In the genomic region with DNA sequence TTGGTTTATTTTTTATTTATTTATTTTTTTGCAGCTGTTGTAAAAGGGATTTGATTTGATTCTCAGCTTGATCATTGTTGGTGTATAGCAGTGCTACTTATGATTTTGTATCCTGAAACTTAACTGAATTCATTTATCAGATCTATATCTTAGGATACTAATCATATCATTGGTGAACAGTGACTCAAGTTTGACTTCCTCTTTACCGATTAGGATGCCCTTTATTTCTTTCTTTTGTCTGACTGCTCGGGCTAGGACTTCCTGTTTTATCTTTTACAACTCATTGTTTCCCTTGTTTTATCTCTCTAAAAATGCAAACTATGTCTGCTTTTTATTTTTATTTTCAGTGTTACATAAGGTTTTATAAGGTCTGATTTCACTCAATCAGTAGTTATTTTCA, we compare ENCODE assay signal across 10 cellular contexts. TPM values are rescaled to one million over a fixed set of nuclear protein-coding genes. Genes with fewer than 3 reads are reported as not detected.
DNase-seq lines count a peak whose midpoint lies in the region; ATAC-seq and TF ChIP-seq lines count a peak whose summit lies in the region.
"Had no signal": no experiment of that assay in that cellular context is flagged by ENCODE, and none has a peak within 500 bp of the region (broad histone marks: within the 10 kb centered on the region; RNA-seq: fewer than 3 reads in every experiment).

No MANE protein-coding gene starts in this region.

- no peaks in the 10 kb centered on the region for H3K27me3 ChIP-seq in effector memory CD4-positive, alpha-beta T cell (replicated peaks; ENCODE audit: control insufficient read depth, insufficient read depth, low read length, poor library complexity, severe bottlenecking)

- H2AFZ ChIP-seq in OCI-LY7 (ENCODE audit: low read length) = peak overlapping the region; percentile 16; the same call in 1 of the 2 replicates

- ATAC-seq in HG03025 (IDR thresholded peaks at IDR 0.05; ENCODE audit: low FRiP score, unreplicated experiment) = no peak

- CTCF ChIA-PET in activated naive CD4-positive, alpha-beta T cell treated with anti-CD3 and anti-CD28 coated beads, Interleukin-2, amount 10 ng/mL, durations not matched to agents 7 days and 5 days (lab: Charles Lee) = no interaction called here
- CTCF ChIA-PET in OCI-LY7 (lab: Charles Lee; ENCODE audit: unreplicated experiment) = no interaction called here

- peak overlapping the region; percentile 65 for H3K4me3 Mint-ChIP-seq in activated naive CD4-positive, alpha-beta T cell treated with anti-CD3 and anti-CD28 coated beads, Interleukin-2, amount 10 ng/mL, durations not matched to agents 7 days and 5 days
- H3K4me3 Mint-ChIP-seq in glutamatergic neuron (ENCODE audit: unreplicated experiment) = no peak overlapping the region

- peaks cover 14% of the 10 kb centered on the region; the same call in 1 of the 2 replicates for H3K9me3 ChIP-seq in OCI-LY7 (ENCODE audit: low read length)
- peaks cover 8% of the 10 kb centered on the region for H3K9me3 ChIP-seq in effector memory CD4-positive, alpha-beta T cell (ENCODE audit: control insufficient read depth, low read length)

- no peaks in the 10 kb centered on the region for H3K27me3 Mint-ChIP-seq in activated naive CD4-positive, alpha-beta T cell treated with anti-CD3 and anti-CD28 coated beads, Interleukin-2, amount 10 ng/mL, durations not matched to agents 7 days and 5 days
- H3K27me3 Mint-ChIP-seq in glutamatergic neuron (ENCODE audit: unreplicated experiment) = no peaks in the 10 kb centered on the region

- peaks cover 59% of the 10 kb centered on the region for H3K4me1 Mint-ChIP-seq in activated naive CD4-positive, alpha-beta T cell treated with anti-CD3 and anti-CD28 coated beads, Interleukin-2, amount 10 ng/mL, durations not matched to agents 7 days and 5 days
- no peaks in the 10 kb centered on the region for H3K4me1 Mint-ChIP-seq in glutamatergic neuron (ENCODE audit: low read depth, unreplicated experiment)

- H3K4me2 ChIP-seq in OCI-LY7 (ENCODE audit: low read length) = peak overlapping the region; percentile 62

- intact Hi-C loops in OCI-LY7 (cut with micrococcal nuclease; ENCODE audit: unreplicated experiment) = no loop called here

- H4K20me1 ChIP-seq in OCI-LY7 (ENCODE audit: insufficient read depth, low read length) = no peaks in the 10 kb centered on the region

- TF ChIP-seq CTCF in OCI-LY7 (conservative IDR thresholded peaks at IDR 0.05; ENCODE audit: low read length) = no peak
- no peak for TF ChIP-seq CTCF in glutamatergic neuron (IDR thresholded peaks at IDR 0.05; ENCODE audit: partially characterized antibody, unreplicated experiment)

- no peak for DNase-seq in activated naive CD4-positive, alpha-beta T cell treated with anti-CD3 and anti-CD28 coated beads, Interleukin-2, amount 10 ng/mL, durations not matched to agents 7 days and 5 days
- no peak for DNase-seq in activated naive CD4-positive, alpha-beta T cell treated with anti-CD3 and anti-CD28 coated beads, Interleukin-2, amount 50 U/mL, for 16 hours
- DNase-seq in OCI-LY7 (ENCODE audit: low spot score) (peak; percentile 62), glutamatergic neuron (no peak)
- DNase-seq in effector memory CD4-positive, alpha-beta T cell = no peak
- DNase-seq in stimulated activated naive CD4-positive, alpha-beta T cell (lab: John Stamatoyannopoulos, UW) = no peak
- DNase-seq: NCI-H1694 treated with DMSO at 0.1 percent for 48 hours, trophoblast cell had no signal

- H3K4me1 ChIP-seq in OCI-LY7 (ENCODE audit: insufficient read depth, low read length, poor library complexity, severe bottlenecking) (peaks cover 13% of the 10 kb centered on the region), urinary bladder (ENCODE audit: insufficient read depth) (no peaks in the 10 kb centered on the region)
- peaks cover 23% of the 10 kb centered on the region for H3K4me1 ChIP-seq in effector memory CD4-positive, alpha-beta T cell (ENCODE audit: control insufficient read depth, insufficient read depth, low read length, poor library complexity, severe bottlenecking)

- POLR2A ChIA-PET in OCI-LY7 (lab: Charles Lee) = no interaction called here

- WGBS in urinary bladder = 43% methylated on average over 2 of the region's 2 CpGs

- H3K36me3 Mint-ChIP-seq in activated naive CD4-positive, alpha-beta T cell treated with anti-CD3 and anti-CD28 coated beads, Interleukin-2, amount 10 ng/mL, durations not matched to agents 7 days and 5 days = peaks cover 81% of the 10 kb centered on the region
- H3K36me3 Mint-ChIP-seq in glutamatergic neuron (ENCODE audit: unreplicated experiment) = no peaks in the 10 kb centered on the region

- H3K4me3 ChIP-seq in OCI-LY7 (ENCODE audit: low read depth, low read length, poor library complexity, severe bottlenecking) (peak overlapping the region; percentile 25), urinary bladder (ENCODE audit: low read depth, low read length) (no peak overlapping the region)
- H3K4me3 ChIP-seq in effector memory CD4-positive, alpha-beta T cell (ENCODE audit: insufficient read depth, low read depth, low read length, poor library complexity, severe bottlenecking) = no peak overlapping the region

- H3K27ac ChIP-seq in OCI-LY7 (ENCODE audit: low read depth, low read length, poor library complexity, severe bottlenecking) (peak overlapping the region; percentile 21), urinary bladder (ENCODE audit: low read depth) (peak overlapping the region; percentile 23)
- H3K27ac ChIP-seq in effector memory CD4-positive, alpha-beta T cell (ENCODE audit: insufficient read depth, low read length, poor library complexity, severe bottlenecking) = peak overlapping the region; percentile 47

- peak overlapping the region; percentile 87 for H3K27ac Mint-ChIP-seq in activated naive CD4-positive, alpha-beta T cell treated with anti-CD3 and anti-CD28 coated beads, Interleukin-2, amount 10 ng/mL, durations not matched to agents 7 days and 5 days
- no peak overlapping the region for H3K27ac Mint-ChIP-seq in glutamatergic neuron (ENCODE audit: unreplicated experiment)

- no peaks in the 10 kb centered on the region for H3K9me2 ChIP-seq in OCI-LY7 (ENCODE audit: insufficient read depth, low read length)

- H3K79me2 ChIP-seq in OCI-LY7 (ENCODE audit: insufficient read depth, low read depth, low read length) = peaks cover 31% of the 10 kb centered on the region; the same call in 1 of the 2 replicates

- H3K9me3 Mint-ChIP-seq in activated naive CD4-positive, alpha-beta T cell treated with anti-CD3 and anti-CD28 coated beads, Interleukin-2, amount 10 ng/mL, durations not matched to agents 7 days and 5 days = peaks cover 13% of the 10 kb centered on the region
- H3K9me3 Mint-ChIP-seq in glutamatergic neuron (ENCODE audit: unreplicated experiment) = no peaks in the 10 kb centered on the region

- BruUV-seq in OCI-LY7 (replicated peaks; lab: Mats Ljungman, UMichigan) = no TSS peak

- H3K36me3 ChIP-seq in OCI-LY7 (ENCODE audit: insufficient read depth, low read length) (peaks cover 59% of the 10 kb centered on the region), urinary bladder (ENCODE audit: insufficient read depth) (no peaks in the 10 kb centered on the region)
- peaks cover 36% of the 10 kb centered on the region for H3K36me3 ChIP-seq in effector memory CD4-positive, alpha-beta T cell (ENCODE audit: control insufficient read depth, insufficient read depth, low read length)

RNA-seq across cellular contexts. Expression of gene SP100, which starts 23.6 kb away (rescaled TPM):
- 44.6 and 60.5 TPM in 2 replicates for total RNA-seq in OCI-LY7 (2014; rRNA removed; shearing (Covaris generic))
- total RNA-seq in OCI-LY7 (2022) (54.5 and 63.3 TPM in 2 replicates), urinary bladder (82.3 TPM), glutamatergic neuron (ENCODE audit: unreplicated experiment) (not detected)
- polyA plus RNA-seq in urinary bladder = 51.9 TPM

Comparison
In these comparisons a context has a peak if more than half of its experiments do, and no peak if none do; other contexts are left out.
1. RNA of gene SP100, which starts 23.6 kb away (total RNA-seq): 82.3 TPM in urinary bladder (single experiment) and 44.6 to 63.3 TPM in OCI-LY7; not detected in glutamatergic neuron (single experiment); every median in the first group is over 10 times any median in the second.
2. Peak in every context shown above with its lines, with median percentiles within 50 percentile points of each other: H3K27ac ChIP-seq.